ENCODE assay signal across 9 cellular contexts in genomic region chr1:38329644-38330043, GRCh38.
"Had no signal": no experiment of that assay in that cellular context is flagged by ENCODE, and none has a peak within 500 bp of the region (broad histone marks: within the 10 kb centered on the region; RNA-seq: fewer than 3 reads in every experiment).

No MANE protein-coding gene starts in this region.

- H3K4me1 ChIP-seq: HAP-1 had no signal

- H3K36me3 ChIP-seq: HAP-1 had no signal

- H3K9me3 ChIP-seq: HAP-1 had no signal

- H3K4me2 ChIP-seq: KMS-11 had no signal

- H3K9ac ChIP-seq: GM23248, KMS-11 had no signal

- H3K27ac ChIP-seq: GM23248, KMS-11 had no signal

- H2AFZ ChIP-seq: GM23248 had no signal

- ATAC-seq: HCT116, HepG2 had no signal

- H3K4me3 ChIP-seq: GM23248, HAP-1 had no signal

- DNase-seq: GM23248, GOT3, H7, HFFc6, KBM-7 had no signal
